Comparison of ENCODE assay signal across 1 cellular context in genomic region chr14:75705014-75705413, GRCh38.
TF ChIP-seq lines count a peak whose summit lies in the region.

No MANE protein-coding gene starts in this region.

TF ChIP-seq in IMR-90, 13 proteins besides CTCF, POLR2A, EP300 and RAD21:
- TF ChIP-seq MAFK (IDR thresholded peaks at IDR 0.05; ENCODE audit: low read depth, low read length) = no peak
- no peak for TF ChIP-seq MAZ (IDR thresholded peaks at IDR 0.05; ENCODE audit: borderline replicate concordance, low read depth, low read length)
- TF ChIP-seq BHLHE40 (IDR thresholded peaks at IDR 0.05; ENCODE audit: low read depth, low read length) = no peak
- TF ChIP-seq NFE2L2 (IDR thresholded peaks at IDR 0.05; ENCODE audit: low read depth, low read length) = no peak
- no peak for TF ChIP-seq SMC3 (IDR thresholded peaks at IDR 0.05; ENCODE audit: low read depth, low read length)
- TF ChIP-seq MXI1 (IDR thresholded peaks at IDR 0.05; ENCODE audit: borderline replicate concordance, low read depth, low read length) = no peak
- TF ChIP-seq RCOR1 (IDR thresholded peaks at IDR 0.05; ENCODE audit: insufficient replicate concordance, low read length) = no peak
- TF ChIP-seq FOS (IDR thresholded peaks at IDR 0.05; ENCODE audit: low read depth, low read length) = no peak
- TF ChIP-seq CHD1 (IDR thresholded peaks at IDR 0.05; ENCODE audit: low read depth, low read length) = no peak
- no peak for TF ChIP-seq RFX5 (IDR thresholded peaks at IDR 0.05; ENCODE audit: low read depth, low read length)
- TF ChIP-seq CEBPB (IDR thresholded peaks at IDR 0.05; ENCODE audit: low read depth, low read length) = no peak
- TF ChIP-seq ELK1 (IDR thresholded peaks at IDR 0.05; ENCODE audit: borderline replicate concordance, low read depth, low read length) = no peak
- no peak for TF ChIP-seq USF2 (IDR thresholded peaks at IDR 0.05; ENCODE audit: low read depth, low read length)
TF ChIP-seq in IMR-90: peak in this region for 0.
